Comparison of ENCODE assay signal across 8 cellular contexts in the genomic region with DNA sequence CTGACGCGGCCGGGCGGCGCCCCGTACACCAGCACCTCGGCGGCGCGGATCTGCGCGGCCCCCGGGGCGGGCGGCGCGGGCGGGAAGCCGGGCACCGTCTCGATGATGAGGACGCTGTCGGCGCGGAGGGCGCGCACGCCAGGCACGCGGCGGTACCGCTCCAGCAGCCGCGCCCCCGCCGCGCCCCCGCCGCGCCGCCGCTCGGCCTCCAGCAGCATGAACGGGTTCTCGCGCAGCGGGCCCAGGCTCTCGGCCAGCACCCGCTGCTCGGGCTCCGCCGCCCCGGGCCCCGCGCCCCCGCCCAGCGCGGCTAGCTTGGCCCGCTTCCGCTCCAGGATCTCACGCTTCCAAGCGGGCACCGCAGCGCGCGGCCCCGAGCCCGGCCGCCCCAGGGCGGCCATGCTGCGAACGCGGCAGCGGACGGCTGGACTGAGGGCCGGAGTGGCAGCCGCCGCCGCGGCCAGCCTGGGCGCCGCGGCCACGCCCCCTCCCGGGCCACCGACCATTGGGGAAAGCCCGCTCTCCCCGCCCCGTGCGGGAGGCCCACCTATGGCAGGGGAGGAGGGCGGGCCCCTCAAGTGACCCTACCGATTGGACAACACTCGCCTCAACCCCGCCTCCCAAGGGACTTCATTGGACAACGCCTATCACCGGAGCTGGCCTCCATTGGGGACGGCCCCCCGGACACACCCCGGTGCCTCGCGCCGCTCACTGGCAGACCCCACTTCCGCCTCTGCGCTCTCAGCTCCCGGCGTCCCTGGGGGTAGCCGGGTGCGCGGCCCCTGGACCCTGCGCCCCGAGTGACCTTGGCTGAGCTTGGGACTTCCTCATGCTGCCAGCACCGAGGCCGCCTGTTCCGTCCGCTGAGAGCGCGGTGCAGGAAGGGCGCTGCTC. TPM values are rescaled to one million over a fixed set of nuclear protein-coding genes. Genes with fewer than 3 reads are reported as not detected.
DNase-seq lines count a peak whose midpoint lies in the region; TF ChIP-seq lines count a peak whose summit lies in the region.

A gene with protein sequence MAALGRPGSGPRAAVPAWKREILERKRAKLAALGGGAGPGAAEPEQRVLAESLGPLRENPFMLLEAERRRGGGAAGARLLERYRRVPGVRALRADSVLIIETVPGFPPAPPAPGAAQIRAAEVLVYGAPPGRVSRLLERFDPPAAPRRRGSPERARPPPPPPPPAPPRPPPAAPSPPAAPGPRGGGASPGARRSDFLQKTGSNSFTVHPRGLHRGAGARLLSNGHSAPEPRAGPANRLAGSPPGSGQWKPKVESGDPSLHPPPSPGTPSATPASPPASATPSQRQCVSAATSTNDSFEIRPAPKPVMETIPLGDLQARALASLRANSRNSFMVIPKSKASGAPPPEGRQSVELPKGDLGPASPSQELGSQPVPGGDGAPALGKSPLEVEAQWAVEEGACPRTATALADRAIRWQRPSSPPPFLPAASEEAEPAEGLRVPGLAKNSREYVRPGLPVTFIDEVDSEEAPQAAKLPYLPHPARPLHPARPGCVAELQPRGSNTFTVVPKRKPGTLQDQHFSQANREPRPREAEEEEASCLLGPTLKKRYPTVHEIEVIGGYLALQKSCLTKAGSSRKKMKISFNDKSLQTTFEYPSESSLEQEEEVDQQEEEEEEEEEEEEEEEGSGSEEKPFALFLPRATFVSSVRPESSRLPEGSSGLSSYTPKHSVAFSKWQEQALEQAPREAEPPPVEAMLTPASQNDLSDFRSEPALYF (minus strand): TSS at position 431 of the 894 bp plus-strand sequence. CDS start 30 bp downstream, at position 401.

- H3K4me1 Mint-ChIP-seq in activated naive CD4-positive, alpha-beta T cell treated with anti-CD3 and anti-CD28 coated beads, Interleukin-2, amount 10 ng/mL, durations not matched to agents 7 days and 5 days = peaks cover 39% of the 10 kb centered on the region

- peaks cover 11% of the 10 kb centered on the region for H3K27me3 Mint-ChIP-seq in activated naive CD4-positive, alpha-beta T cell treated with anti-CD3 and anti-CD28 coated beads, Interleukin-2, amount 10 ng/mL, durations not matched to agents 7 days and 5 days

- H3K36me3 Mint-ChIP-seq in activated naive CD4-positive, alpha-beta T cell treated with anti-CD3 and anti-CD28 coated beads, Interleukin-2, amount 10 ng/mL, durations not matched to agents 7 days and 5 days = peaks cover 3% of the 10 kb centered on the region

- DNase-seq in GM03348 (ENCODE audit: low spot score) = peak; percentile 100
- peak; percentile 92 for DNase-seq in HFF-Myc (ENCODE audit: extremely low read depth, low read depth)
- DNase-seq in NAMALWA (ENCODE audit: low spot score) = peak; percentile 99
- DNase-seq in SK-N-DZ (ENCODE audit: low spot score) = peak; percentile 100
- DNase-seq in activated naive CD4-positive, alpha-beta T cell treated with anti-CD3 and anti-CD28 coated beads, Interleukin-2, amount 10 ng/mL, durations not matched to agents 7 days and 5 days = peak; percentile 99
- peak; percentile 100 for DNase-seq in germinal center (ENCODE audit: low spot score)
- DNase-seq in non-pigmented ciliary epithelial cell (ENCODE audit: low read depth) = peak; percentile 90
- DNase-seq in suprapubic skin (ENCODE audit: low spot score in 2 of 2) = peak; percentile 100

- no peaks in the 10 kb centered on the region for H3K9me3 ChIP-seq in suprapubic skin

- TF ChIP-seq POLR2A in suprapubic skin (IDR thresholded peaks at IDR 0.05) = peak; percentile 66 to 75

- no peaks in the 10 kb centered on the region for H3K27me3 ChIP-seq in suprapubic skin

- H3K4me3 ChIP-seq in HFF-Myc (replicated peaks; ENCODE audit: low read depth, low read length) = peak within 1 kb of the TSS; percentile 53
- peak within 1 kb of the TSS; percentile 59 for H3K4me3 ChIP-seq in suprapubic skin

- CTCF ChIA-PET in activated naive CD4-positive, alpha-beta T cell treated with anti-CD3 and anti-CD28 coated beads, Interleukin-2, amount 10 ng/mL, durations not matched to agents 7 days and 5 days (lab: Charles Lee) = interaction anchor here (0.5 to 1.5 kb wide), 5 partner anchors 11 to 594 kb away, joined by 3 to 5 read pairs (median 3); no protein-coding TSS in a partner anchor

- peak within 1 kb of the TSS; percentile 80 for H3K4me3 Mint-ChIP-seq in activated naive CD4-positive, alpha-beta T cell treated with anti-CD3 and anti-CD28 coated beads, Interleukin-2, amount 10 ng/mL, durations not matched to agents 7 days and 5 days

- TF ChIP-seq EP300 in suprapubic skin (IDR thresholded peaks at IDR 0.05) = no peak

- H3K4me1 ChIP-seq in suprapubic skin = peaks cover 72% of the 10 kb centered on the region

- H3K27ac Mint-ChIP-seq in activated naive CD4-positive, alpha-beta T cell treated with anti-CD3 and anti-CD28 coated beads, Interleukin-2, amount 10 ng/mL, durations not matched to agents 7 days and 5 days = peak within 1 kb of the TSS; percentile 81

- H3K27ac ChIP-seq in suprapubic skin = peak within 1 kb of the TSS; percentile 69

- WGBS in suprapubic skin = 0% methylated on average over 2 of the region's 118 CpGs

- H3K36me3 ChIP-seq in suprapubic skin = no peaks in the 10 kb centered on the region

- TF ChIP-seq CTCF in HFF-Myc (IDR thresholded peaks at IDR 0.05; ENCODE audit: low read depth, low read length, missing control alignments) (no peak), suprapubic skin (IDR thresholded peaks at IDR 0.05) (no peak)

- H3K9me3 Mint-ChIP-seq in activated naive CD4-positive, alpha-beta T cell treated with anti-CD3 and anti-CD28 coated beads, Interleukin-2, amount 10 ng/mL, durations not matched to agents 7 days and 5 days = no peaks in the 10 kb centered on the region

RNA-seq across cellular contexts. Expression of the gene that starts here (rescaled TPM):
- polyA plus RNA-seq in SK-N-DZ (2014; cell fraction: cytosol; rRNA removed) = 11.1 and 13.8 TPM in 2 replicates
- 23.1 and 27.1 TPM in 2 replicates for polyA plus RNA-seq in SK-N-DZ (2014; cell fraction: nucleus; rRNA removed)
- 10 to 100 TPM; 12.6 to 23.6 (median 18.7) TPM for total RNA-seq in suprapubic skin

Comparison
In these comparisons a context has a peak if more than half of its experiments do, and no peak if none do; other contexts are left out.
1. Peak in every context shown above with its lines: DNase-seq, H3K4me3 ChIP-seq and H3K27ac ChIP-seq.